ENCODE assay signal across 8 cellular contexts in the genomic region with DNA sequence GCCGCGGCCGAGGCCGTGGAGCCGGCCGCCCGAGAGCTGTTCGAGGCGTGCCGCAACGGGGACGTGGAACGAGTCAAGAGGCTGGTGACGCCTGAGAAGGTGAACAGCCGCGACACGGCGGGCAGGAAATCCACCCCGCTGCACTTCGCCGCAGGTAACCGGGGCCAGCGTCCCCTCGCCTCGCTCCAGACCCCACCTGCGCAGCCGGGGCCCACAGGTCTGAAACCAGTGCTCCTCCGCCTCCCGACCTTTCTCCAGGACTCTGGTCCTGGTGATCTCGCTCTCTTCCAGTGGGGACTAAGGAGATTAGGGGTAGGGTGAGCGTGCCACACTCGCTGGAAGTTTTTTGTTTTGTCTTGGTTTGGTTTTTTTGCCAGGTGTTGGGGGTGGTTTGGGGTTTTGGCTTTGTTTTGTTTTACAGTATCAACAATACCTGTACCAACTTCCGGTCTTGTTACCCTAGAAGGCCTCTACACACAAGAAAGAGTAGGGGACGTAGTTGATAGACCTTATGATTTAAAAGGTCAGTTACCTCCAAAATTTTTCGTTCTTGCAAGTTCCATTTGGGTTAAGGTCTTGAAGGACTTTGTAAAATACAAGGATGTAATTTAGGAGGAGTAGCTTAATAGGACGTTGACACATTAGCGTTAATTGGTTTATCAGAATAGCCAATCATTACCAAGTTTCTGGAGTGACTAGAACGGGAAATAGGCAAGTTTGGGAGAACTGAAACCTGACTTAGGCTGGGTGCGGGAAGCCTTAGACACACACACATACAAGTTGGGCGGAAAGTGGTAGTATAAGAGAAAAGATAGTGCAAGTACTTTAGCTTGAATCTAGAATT. TPM values are rescaled to one million over a fixed set of nuclear protein-coding genes. Genes with fewer than 3 reads are reported as not detected.
DNase-seq lines count a peak whose midpoint lies in the region; ATAC-seq, FAIRE-seq and TF ChIP-seq lines count a peak whose summit lies in the region.

No MANE protein-coding gene starts in this region.

- no peaks in the 10 kb centered on the region for H3K27me3 ChIP-seq in keratinocyte (ENCODE audit: control insufficient read depth, extremely low read depth, insufficient read depth, low read length)

- peaks cover 4% of the 10 kb centered on the region for H4K20me1 ChIP-seq in keratinocyte (ENCODE audit: control insufficient read depth, extremely low read depth, insufficient read depth, low read length)

- H3K79me2 ChIP-seq in keratinocyte (ENCODE audit: control insufficient read depth, insufficient read depth, low read length) = peaks cover 57% of the 10 kb centered on the region

- no peaks in the 10 kb centered on the region for H3K9me3 ChIP-seq in keratinocyte (ENCODE audit: control insufficient read depth, low read depth, low read length)

- peaks cover 0 to 4% of the 10 kb centered on the region in 2 experiments for H3K36me3 ChIP-seq in keratinocyte (ENCODE audit: control insufficient read depth in 2 of 2, extremely low read depth in 1 of 2, insufficient read depth in 2 of 2, low read length in 2 of 2)

- FAIRE-seq in keratinocyte (lab: Jason Lieb, UNC) = peak; percentile 41

- H3K4me3 ChIP-seq in keratinocyte (ENCODE audit: control insufficient read depth in 2 of 3, extremely low read depth in 1 of 3, insufficient read depth in 2 of 3, low read depth in 1 of 3, low read length in 3 of 3) = peak overlapping the region; percentile 91 to 98 (median 93)

- H2AFZ ChIP-seq in keratinocyte (ENCODE audit: control insufficient read depth, low read length) = peak overlapping the region; percentile 76

- dilution Hi-C loops in keratinocyte (cut with MboI; ENCODE audit: extremely low pct_ligation_motif_present, low sequenced_read_pairs) = no loop called here

- H3K4me2 ChIP-seq in keratinocyte (ENCODE audit: control insufficient read depth, extremely low read depth, insufficient read depth, low read depth, low read length) = peak overlapping the region; percentile 84

- no peak for TF ChIP-seq CTCF in keratinocyte (optimal IDR thresholded peaks at IDR 0.05 in 1 of 3, IDR thresholded peaks at IDR 0.05 in 1 of 3, conservative IDR thresholded peaks at IDR 0.05 in 1 of 3; ENCODE audit: extremely low read depth in 1 of 3, insufficient read depth in 2 of 3, low read length in 3 of 3)

- ATAC-seq in GM21381 (IDR thresholded peaks at IDR 0.05; ENCODE audit: unreplicated experiment) = peak; percentile 45

- no peaks in the 10 kb centered on the region for H3K9me1 ChIP-seq in keratinocyte (ENCODE audit: control insufficient read depth, extremely low read depth, insufficient read depth, low read length)

- DNase-seq in EL (peak; percentile 57), HT1080 (ENCODE audit: low read depth) (peak; percentile 47), T follicular helper cell (ENCODE audit: low read depth) (peak; percentile 38), caudate nucleus (lab: John Stamatoyannopoulos, UW) (peak in 13 of 61 donors; percentile 29 to 55 (median 40)), keratinocyte (ENCODE audit: low read depth, low spot score) (no peak), HuH-7.5 (ENCODE audit: low spot score) (no peak)
- DNase-seq in stimulated activated CD4-positive, alpha-beta T cell treated with anti-CD3 and anti-CD28 coated beads, Interleukin-15, amount 100 ng/mL, for 24 hours = peak; percentile 54

- H3K27ac ChIP-seq in caudate nucleus (ENCODE audit: low read depth, low read length) (peak overlapping the region; percentile 95), keratinocyte (ENCODE audit: control insufficient read depth, insufficient read depth, low read length) (peak overlapping the region; percentile 95)

- H3K9ac ChIP-seq in keratinocyte (ENCODE audit: control insufficient read depth, extremely low read depth, insufficient read depth, low read length) = peak overlapping the region; percentile 98

- peaks cover 26% of the 10 kb centered on the region for H3K4me1 ChIP-seq in keratinocyte (ENCODE audit: control insufficient read depth, extremely low read depth, insufficient read depth, low read length)

RNA-seq across cellular contexts. Expression of a gene that starts 0.7 kb away (rescaled TPM):
- total RNA-seq in HT1080 (2014; rRNA removed; shearing (Covaris generic)) = 17.2 and 27.0 TPM in 2 replicates
- 20.2 and 26.4 TPM in 2 replicates for polyA plus RNA-seq in HT1080 (2015; cell fraction: cytosol; rRNA removed)
- polyA plus RNA-seq in HT1080 (2015; cell fraction: nucleus; rRNA removed) = 33.4 and 40.0 TPM in 2 replicates
- 18.6 to 35.4 TPM (median 29.7 TPM) in 3 replicates for polyA plus RNA-seq in keratinocyte
- polyA plus RNA-seq in keratinocyte (2011; ENCODE audit: low read depth) = 12.4 TPM
- polyA plus RNA-seq in keratinocyte (2011; cell fraction: cytosol; rRNA removed) = 12.5 and 26.6 TPM in 2 replicates
- polyA plus RNA-seq in keratinocyte (2011; cell fraction: nucleus; rRNA removed) = 34.8 and 46.1 TPM in 2 replicates
- 18.1 and 21.3 TPM in 2 replicates for polyA plus RNA-seq in keratinocyte (2012; ENCODE audit: low replicate concordance)
- 11.3 to 68.7 TPM (median 48.2 TPM) in 3 replicates for polyA minus RNA-seq in keratinocyte
- 33.6 TPM for polyA minus RNA-seq in keratinocyte (2011; cell fraction: cytosol; rRNA and poly(A)+ RNA removed)
- 51.8 and 78.5 TPM in 2 replicates for polyA minus RNA-seq in keratinocyte (2011; cell fraction: nucleus; rRNA and poly(A)+ RNA removed)

Comparison
In these comparisons a context has a peak if more than half of its experiments do, and no peak if none do; other contexts are left out.
1. DNase-seq: peak in EL (single experiment), HT1080 (single experiment), T follicular helper cell (single experiment) and stimulated activated CD4-positive, alpha-beta T cell treated with anti-CD3 and anti-CD28 coated beads, Interleukin-15, amount 100 ng/mL, for 24 hours (single experiment); none in keratinocyte (single experiment) and HuH-7.5 (single experiment).